Comparison of ENCODE assay signal across 8 cellular contexts in genomic region chr17:48814504-48814903, GRCh38. TPM values are rescaled to one million over a fixed set of nuclear protein-coding genes. Genes with fewer than 3 reads are reported as not detected.
DNase-seq lines count a peak whose midpoint lies in the region; ATAC-seq and TF ChIP-seq lines count a peak whose summit lies in the region.

No MANE protein-coding gene starts in this region.

- H2AFZ ChIP-seq in HCT116 (ENCODE audit: low read depth, low read length, poor library complexity, severe bottlenecking), result no peak overlapping the region

- H3K4me3 ChIP-seq in CD4-positive, CD25-positive, alpha-beta regulatory T cell (ENCODE audit: low read depth, low read length), result no peak overlapping the region
- H3K4me3 ChIP-seq in HCT116 (replicated peaks in 1 of 2; ENCODE audit: low read depth in 1 of 2, low read length in 2 of 2) (no peak overlapping the region; a peak in 1 of 4 replicates), ascending aorta (no peak overlapping the region)

- peak overlapping the region; percentile 45 for H3K4me2 ChIP-seq in HCT116 (ENCODE audit: low read length)

- TF ChIP-seq POLR2A in HCT116 (IDR thresholded peaks at IDR 0.05; ENCODE audit: borderline replicate concordance, extremely low read depth, insufficient read depth, insufficient read length), result no peak

- peaks cover 37% of the 10 kb centered on the region for H3K27me3 ChIP-seq in CD4-positive, CD25-positive, alpha-beta regulatory T cell (ENCODE audit: control insufficient read depth, insufficient read depth, low read length)
- no peaks in the 10 kb centered on the region for H3K27me3 ChIP-seq in HCT116 (ENCODE audit: insufficient read depth, low read length)
- no peaks in the 10 kb centered on the region for H3K27me3 ChIP-seq in ascending aorta

- H3K27ac ChIP-seq in CD4-positive, CD25-positive, alpha-beta regulatory T cell (ENCODE audit: insufficient read depth, low read length, poor library complexity, severe bottlenecking), result no peak overlapping the region
- H3K27ac ChIP-seq in HCT116 (ENCODE audit: low read depth, low read length), result no peak overlapping the region
- H3K27ac ChIP-seq in ascending aorta, result no peak overlapping the region

- peak in 1 of 2 donors; percentile 30 for ATAC-seq in CD4-positive, CD25-positive, alpha-beta regulatory T cell (ENCODE audit: low read depth in 2 of 2)
- ATAC-seq in HCT116 (peak; percentile 46), HG03571 (IDR thresholded peaks at IDR 0.05; ENCODE audit: unreplicated experiment) (no peak)

- H3K9me3 Mint-ChIP-seq in CD4-positive, CD25-positive, alpha-beta regulatory T cell, result peaks cover 0 to 2% (median 0%) of the 10 kb centered on the region in 7 donors

- peaks cover 76% of the 10 kb centered on the region for H3K27me3 Mint-ChIP-seq in CD4-positive, CD25-positive, alpha-beta regulatory T cell

- CTCF ChIA-PET in HCT116 (lab: Charles Lee), result interaction anchor here (0.7 to 8.3 kb wide), 13 partner anchors 9 to 222 kb away, joined by 3 to 237 read pairs (median 5); partner anchors contain the start of genes HOXB13 and PRAC2

- no peaks in the 10 kb centered on the region for H3K9me2 ChIP-seq in HCT116 (ENCODE audit: insufficient read depth)

- H3K9me3 ChIP-seq in CD4-positive, CD25-positive, alpha-beta regulatory T cell (ENCODE audit: control insufficient read depth in 2 of 2, low read length in 2 of 2), result no peaks in the 10 kb centered on the region
- H3K9me3 ChIP-seq in HCT116 (ENCODE audit: control insufficient read depth in 1 of 2, insufficient read depth in 1 of 2, low read depth in 1 of 2, low read length in 2 of 2) (no peaks in the 10 kb centered on the region), ascending aorta (no peaks in the 10 kb centered on the region)

- no peaks in the 10 kb centered on the region for H3K36me3 Mint-ChIP-seq in CD4-positive, CD25-positive, alpha-beta regulatory T cell

- peak; percentile 54 to 60 (median 58) for DNase-seq in CD4-positive, CD25-positive, alpha-beta regulatory T cell
- peak; percentile 60 for DNase-seq in HCT116 (ENCODE audit: low read depth, low spot score)
- peak; percentile 78 for DNase-seq in SK-MEL-5 (ENCODE audit: low read depth, low spot score)
- peak in 1 of 2 donors; percentile 72 for DNase-seq in ascending aorta (ENCODE audit: low spot score in 2 of 2)
- peak; percentile 85 for DNase-seq in iPS-NIHi11 (ENCODE audit: low spot score)
- peak; percentile 40 for DNase-seq in stimulated activated CD4-positive, alpha-beta T cell treated with anti-CD3 and anti-CD28 coated beads, Interleukin-2, amount 100 ng/mL, for 4 hours (ENCODE audit: low read depth)
- DNase-seq in occipital lobe (lab: John Stamatoyannopoulos, UW), result no peak

- H3K4me3 Mint-ChIP-seq in CD4-positive, CD25-positive, alpha-beta regulatory T cell, result no peak overlapping the region

- TF ChIP-seq RAD21 in HCT116 (IDR thresholded peaks at IDR 0.05; ENCODE audit: low read depth), result peak; percentile 78

- H4K20me1 ChIP-seq in HCT116 (ENCODE audit: insufficient read depth), result no peaks in the 10 kb centered on the region

- no TSS peak for BruUV-seq in HCT116 (replicated peaks; lab: Mats Ljungman, UMichigan)

- no peaks in the 10 kb centered on the region for H3K79me2 ChIP-seq in HCT116 (ENCODE audit: insufficient read depth, low read length)

- TF ChIP-seq CTCF in HCT116 (IDR thresholded peaks at IDR 0.05 in 2 of 3, conservative IDR thresholded peaks at IDR 0.05 in 1 of 3; ENCODE audit: borderline replicate concordance in 1 of 3, insufficient read depth in 1 of 3, low read depth in 2 of 3, low read length in 2 of 3), result peak; percentile 93 to 99 (median 98)
- TF ChIP-seq CTCF in ascending aorta (IDR thresholded peaks at IDR 0.05), result peak; percentile 42 to 63 (median 59)

- peaks cover 15% of the 10 kb centered on the region for H3K4me1 ChIP-seq in CD4-positive, CD25-positive, alpha-beta regulatory T cell (ENCODE audit: control insufficient read depth, insufficient read depth, low read length, poor library complexity, severe bottlenecking)
- peaks cover 9 to 17% of the 10 kb centered on the region in 2 experiments for H3K4me1 ChIP-seq in HCT116 (ENCODE audit: control insufficient read depth in 1 of 2, insufficient read depth in 2 of 2, low read length in 2 of 2)
- H3K4me1 ChIP-seq in ascending aorta, result peaks cover 6 to 15% of the 10 kb centered on the region in 2 donors

- intact Hi-C loops in HCT116 (cut with micrococcal nuclease), result loop anchor here (1.0 kb wide), 2 partner anchors 65 to 218 kb away; no protein-coding TSS in a partner anchor
- intact Hi-C loops in ascending aorta (cut with DNase I), result loop anchor here (2.0 kb wide), 1 partner anchor 64 kb away; no protein-coding TSS in a partner anchor

- in situ Hi-C loops in SK-MEL-5 (cut with HindIII; ENCODE audit: low pct_unique_long_range_greater_than_20kb, low sequenced_read_pairs), result loop anchor here (10.0 kb wide), 1 partner anchor 70 kb away; no protein-coding TSS in a partner anchor

- RAD21 ChIA-PET in HCT116 (lab: Charles Lee; ENCODE audit: low non-redundant PET in 1 of 2, low total read pairs in 2 of 2, uncharacterized antibody in 2 of 2, unreplicated experiment in 2 of 2), result interaction anchor here (1.1 to 5.6 kb wide), 4 partner anchors 63 to 218 kb away, joined by 3 to 40 read pairs (median 8); no protein-coding TSS in a partner anchor

- POLR2A ChIA-PET in HCT116 (lab: Charles Lee), result interaction anchor here (0.6 to 1.6 kb wide), 3 partner anchors 64 to 218 kb away, joined by 3 to 6 read pairs (median 3); no protein-coding TSS in a partner anchor

- H3K4me1 Mint-ChIP-seq in CD4-positive, CD25-positive, alpha-beta regulatory T cell, result peaks cover 0 to 24% (median 8%) of the 10 kb centered on the region in 4 donors

- no peak overlapping the region for H3K27ac Mint-ChIP-seq in CD4-positive, CD25-positive, alpha-beta regulatory T cell

- no peak overlapping the region for H3K9ac ChIP-seq in HCT116 (ENCODE audit: low read length)

- H3K36me3 ChIP-seq in CD4-positive, CD25-positive, alpha-beta regulatory T cell (ENCODE audit: control insufficient read depth, insufficient read depth, low read length), result no peaks in the 10 kb centered on the region
- H3K36me3 ChIP-seq in HCT116 (ENCODE audit: control insufficient read depth in 1 of 2, insufficient read depth in 2 of 2, low read length in 2 of 2) (no peaks in the 10 kb centered on the region), ascending aorta (no peaks in the 10 kb centered on the region)

TF ChIP-seq in HCT116, 20 proteins besides CTCF, POLR2A, EP300 and RAD21:
- TF ChIP-seq ATF3 (IDR thresholded peaks at IDR 0.05) (no peak), YY1 (IDR thresholded peaks at IDR 0.05; ENCODE audit: extremely low read depth, insufficient replicate concordance, low read depth, low read length) (peak; percentile 52), EZH2phosphoT487 (IDR thresholded peaks at IDR 0.05; ENCODE audit: borderline replicate concordance) (no peak)

RNA-seq across cellular contexts. Expression of gene TTLL6, which starts 2.5 kb away (rescaled TPM):
- not detected for total RNA-seq in CD4-positive, CD25-positive, alpha-beta regulatory T cell
- not detected for polyA plus RNA-seq in CD4-positive, CD25-positive, alpha-beta regulatory T cell
- total RNA-seq in HCT116 (2021; ENCODE audit: unreplicated experiment), result 0.79 TPM
- polyA plus RNA-seq in HCT116 (2012), result 0.45 and 0.86 TPM in 2 replicates
- 1.7 and 2.1 TPM in 2 replicates for total RNA-seq in SK-MEL-5 (2014; rRNA removed; shearing (Covaris generic))
- 0.69 and 3.5 TPM in 2 replicates for polyA plus RNA-seq in SK-MEL-5 (2015; cell fraction: cytosol; rRNA removed)
- 15.5 and 28.7 TPM in 2 replicates for polyA plus RNA-seq in SK-MEL-5 (2015; cell fraction: nucleus; rRNA removed)
- not detected for total RNA-seq in ascending aorta
- 0.16 TPM for total RNA-seq in occipital lobe

RNA-seq across cellular contexts. Expression of gene CALCOCO2, which starts 16.3 kb away (rescaled TPM):
- total RNA-seq in CD4-positive, CD25-positive, alpha-beta regulatory T cell, result 226 TPM
- 100 to 1,000 TPM; 179 to 240 (median 203) TPM for polyA plus RNA-seq in CD4-positive, CD25-positive, alpha-beta regulatory T cell
- total RNA-seq in HCT116 (2021; ENCODE audit: unreplicated experiment) (151 TPM), ascending aorta (34.9 TPM), occipital lobe (17.9 TPM)
- 157 and 161 TPM in 2 replicates for polyA plus RNA-seq in HCT116 (2012)
- total RNA-seq in SK-MEL-5 (2014; rRNA removed; shearing (Covaris generic)), result 29.1 and 37.7 TPM in 2 replicates
- polyA plus RNA-seq in SK-MEL-5 (2015; cell fraction: cytosol; rRNA removed), result 51.4 and 70.8 TPM in 2 replicates
- polyA plus RNA-seq in SK-MEL-5 (2015; cell fraction: nucleus; rRNA removed), result 112 and 126 TPM in 2 replicates
